Comparison of ENCODE assay signal across 19 cellular contexts in the genomic region with DNA sequence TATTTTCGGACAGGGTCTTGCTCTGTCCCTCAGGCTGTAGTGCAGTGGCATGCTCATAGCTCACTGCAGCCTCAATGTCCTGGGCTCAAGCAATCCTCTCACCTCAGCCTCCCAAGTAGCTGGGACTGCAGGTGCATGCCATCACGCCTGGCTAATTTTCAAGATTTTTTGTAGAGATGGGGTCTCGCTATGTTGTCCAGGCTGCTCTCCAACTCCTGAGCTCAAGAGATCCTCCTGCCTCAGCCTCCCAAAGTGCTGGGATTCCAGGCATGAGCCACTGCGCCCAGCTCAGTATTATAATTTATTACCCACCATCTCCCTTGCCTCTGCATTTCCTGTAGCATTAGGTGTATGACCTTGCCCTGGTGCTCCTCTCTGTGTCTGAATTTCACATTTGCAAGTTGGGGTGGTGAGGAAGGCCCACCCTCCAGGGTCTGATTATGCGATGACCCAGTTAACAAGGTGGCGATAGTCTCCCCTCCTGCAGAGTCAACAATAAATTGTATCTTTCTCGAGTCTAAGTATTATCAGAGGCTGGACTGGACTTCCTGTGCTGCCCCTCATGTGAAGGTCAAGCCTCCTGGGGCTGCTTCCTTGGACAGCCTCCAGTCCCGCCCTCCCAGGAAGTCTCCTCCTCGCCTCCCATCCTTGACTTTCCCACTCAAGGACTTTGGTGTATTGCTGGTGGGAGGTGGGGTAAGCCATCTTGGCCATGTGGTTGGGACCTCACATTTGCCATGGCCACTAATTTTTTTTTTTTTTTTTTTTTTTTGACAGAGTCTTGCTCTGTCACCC. TPM values are rescaled to one million over a fixed set of nuclear protein-coding genes. Genes with fewer than 3 reads are reported as not detected.
DNase-seq lines count a peak whose midpoint lies in the region; ATAC-seq and TF ChIP-seq lines count a peak whose summit lies in the region.
"Had no signal": no experiment of that assay in that cellular context is flagged by ENCODE, and none has a peak within 500 bp of the region (broad histone marks: within the 10 kb centered on the region; RNA-seq: fewer than 3 reads in every experiment).

No MANE protein-coding gene starts in this region.

- H3K4me2 ChIP-seq in Loucy (ENCODE audit: low read depth, low read length, poor library complexity, severe bottlenecking): no peak overlapping the region

- peaks cover 22% of the 10 kb centered on the region for H3K4me1 Mint-ChIP-seq in activated T-cell treated with anti-CD3 and anti-CD28 coated beads, Interleukin-2, amount 50 U/mL, for 72 hours (ENCODE audit: low read depth)
- H3K4me1 Mint-ChIP-seq in activated T-cell treated with anti-CD3 and anti-CD28 coated beads, Interleukin-2, amount 50 U/mL, for 24 hours (ENCODE audit: low read depth): peaks cover 16% of the 10 kb centered on the region
- peaks cover 9% of the 10 kb centered on the region for H3K4me1 Mint-ChIP-seq in nephron progenitor cell

- TF ChIP-seq CTCF in Loucy (conservative IDR thresholded peaks at IDR 0.05; ENCODE audit: low read length) (no peak), nephron progenitor cell (IDR thresholded peaks at IDR 0.05) (no peak)

- DNase-seq in activated T-cell treated with anti-CD3 and anti-CD28 coated beads, Interleukin-2, amount 50 U/mL, for 72 hours: no peak
- DNase-seq in activated T-cell treated with anti-CD3 and anti-CD28 coated beads, Interleukin-2, amount 50 U/mL, for 24 hours: no peak
- DNase-seq in nephron progenitor cell: no peak
- DNase-seq in activated CD8-positive, alpha-beta memory T cell treated with anti-CD3 and anti-CD28 coated beads for 24 hours: no peak
- no peak for DNase-seq in stimulated activated CD4-positive, alpha-beta T cell treated with anti-CD3 and anti-CD28 coated beads, Interleukin-1b, Interleukin-23, amount 100 ng/mL, for 48 hours
- DNase-seq: activated CD4-positive, alpha-beta T cell treated with anti-CD3 and anti-CD28 coated beads for 48 hours; activated T-cell treated with anti-CD3 and anti-CD28 coated beads, Interleukin-2, amount 50 U/mL, for 4 hours; midbrain; NCI-H1048; pancreas; upper lobe of right lung had no signal

- H3K4me1 ChIP-seq in Loucy (ENCODE audit: insufficient read depth, low read length, poor library complexity, severe bottlenecking): peaks cover 9% of the 10 kb centered on the region

- H3K9ac ChIP-seq in Loucy (ENCODE audit: low read depth, low read length, poor library complexity, severe bottlenecking): no peak overlapping the region

- no peak overlapping the region for H3K27ac Mint-ChIP-seq in activated T-cell treated with anti-CD3 and anti-CD28 coated beads, Interleukin-2, amount 50 U/mL, for 72 hours
- H3K27ac Mint-ChIP-seq in activated T-cell treated with anti-CD3 and anti-CD28 coated beads, Interleukin-2, amount 50 U/mL, for 24 hours: no peak overlapping the region
- H3K27ac Mint-ChIP-seq in nephron progenitor cell: no peak overlapping the region

- H3K9me3 ChIP-seq in Loucy (ENCODE audit: insufficient read depth, low read depth, low read length): no peaks in the 10 kb centered on the region
- H3K9me3 ChIP-seq: HAP-1, pancreas, upper lobe of right lung had no signal

- no peak overlapping the region for H3K4me3 ChIP-seq in Loucy (ENCODE audit: low read length, poor library complexity, severe bottlenecking)
- H3K4me3 ChIP-seq: GM12878, HAP-1, upper lobe of right lung had no signal

- peak overlapping the region; percentile 27; the same call in 1 of the 2 replicates for H2AFZ ChIP-seq in Loucy (ENCODE audit: low read length)

- ATAC-seq in activated T-cell treated with anti-CD3 and anti-CD28 coated beads, Interleukin-2, amount 50 U/mL, for 72 hours (replicated peaks in 1 of 2): no peak
- ATAC-seq in HG03025 (IDR thresholded peaks at IDR 0.05; ENCODE audit: low FRiP score, unreplicated experiment): no peak
- ATAC-seq: pancreas, upper lobe of right lung had no signal

- H3K27ac ChIP-seq in angular gyrus (ENCODE audit: low read depth, low read length): peak overlapping the region; percentile 35
- H3K27ac ChIP-seq: pancreas, RWPE1, upper lobe of right lung had no signal

- H3K4me3 Mint-ChIP-seq in activated T-cell treated with anti-CD3 and anti-CD28 coated beads, Interleukin-2, amount 50 U/mL, for 72 hours: peak overlapping the region; percentile 40 to 93
- no peak overlapping the region for H3K4me3 Mint-ChIP-seq in activated T-cell treated with anti-CD3 and anti-CD28 coated beads, Interleukin-2, amount 50 U/mL, for 24 hours
- peak overlapping the region; percentile 49 for H3K4me3 Mint-ChIP-seq in nephron progenitor cell

- no peaks in the 10 kb centered on the region for H3K36me3 ChIP-seq in Loucy (ENCODE audit: insufficient read depth, low read length)
- H3K36me3 ChIP-seq: pancreas, upper lobe of right lung had no signal

- no peaks in the 10 kb centered on the region for H3K27me3 ChIP-seq in Loucy (ENCODE audit: insufficient read depth, low read length, poor library complexity, severe bottlenecking)
- H3K27me3 ChIP-seq: pancreas had no signal

- no peaks in the 10 kb centered on the region for H3K79me2 ChIP-seq in Loucy (ENCODE audit: insufficient read depth, low read length)

- H3K27me3 Mint-ChIP-seq in activated T-cell treated with anti-CD3 and anti-CD28 coated beads, Interleukin-2, amount 50 U/mL, for 72 hours (ENCODE audit: low read depth): peaks cover 14% of the 10 kb centered on the region
- peaks cover 15% of the 10 kb centered on the region for H3K27me3 Mint-ChIP-seq in activated T-cell treated with anti-CD3 and anti-CD28 coated beads, Interleukin-2, amount 50 U/mL, for 24 hours
- peaks cover 65% of the 10 kb centered on the region for H3K27me3 Mint-ChIP-seq in nephron progenitor cell (ENCODE audit: low read depth, poor library complexity)

- no peaks in the 10 kb centered on the region for H4K20me1 ChIP-seq in Loucy (ENCODE audit: insufficient read depth, low read length, poor library complexity, severe bottlenecking)

- no peaks in the 10 kb centered on the region for H3K36me3 Mint-ChIP-seq in activated T-cell treated with anti-CD3 and anti-CD28 coated beads, Interleukin-2, amount 50 U/mL, for 72 hours (ENCODE audit: insufficient read depth in 2 of 2)
- H3K36me3 Mint-ChIP-seq in activated T-cell treated with anti-CD3 and anti-CD28 coated beads, Interleukin-2, amount 50 U/mL, for 24 hours (ENCODE audit: low read depth): no peaks in the 10 kb centered on the region
- no peaks in the 10 kb centered on the region for H3K36me3 Mint-ChIP-seq in nephron progenitor cell (ENCODE audit: low read depth)

- no peaks in the 10 kb centered on the region for H3K9me2 ChIP-seq in Loucy (replicated peaks; ENCODE audit: low read depth, low read length)

- no peaks in the 10 kb centered on the region for H3K9me3 Mint-ChIP-seq in activated T-cell treated with anti-CD3 and anti-CD28 coated beads, Interleukin-2, amount 50 U/mL, for 72 hours
- H3K9me3 Mint-ChIP-seq in activated T-cell treated with anti-CD3 and anti-CD28 coated beads, Interleukin-2, amount 50 U/mL, for 24 hours: no peaks in the 10 kb centered on the region
- no peaks in the 10 kb centered on the region for H3K9me3 Mint-ChIP-seq in nephron progenitor cell
- H3K9me3 Mint-ChIP-seq: activated T-cell treated with anti-CD3 and anti-CD28 coated beads, Interleukin-2, amount 50 U/mL, for 4 hours had no signal

- H3F3A ChIP-seq in Loucy (ENCODE audit: low read depth): no peaks in the 10 kb centered on the region

RNA-seq across cellular contexts. Expression of a gene that starts 1.5 kb away (rescaled TPM):
- 10 to 100 TPM in 1 of 2 donors, 1 to 10 TPM in 1; 8.7 to 11.9 TPM for total RNA-seq in activated T-cell treated with anti-CD3 and anti-CD28 coated beads, Interleukin-2, amount 50 U/mL, for 72 hours
- total RNA-seq: skeletal muscle tissue had no signal

RNA-seq across cellular contexts. Expression of a gene that starts 22.0 kb away (rescaled TPM):
- 100 to 1,000 TPM in 1 of 2 donors, 10 to 100 TPM in 1; 92.1 to 105 TPM for total RNA-seq in activated T-cell treated with anti-CD3 and anti-CD28 coated beads, Interleukin-2, amount 50 U/mL, for 72 hours
- total RNA-seq: skeletal muscle tissue had no signal

RNA-seq across cellular contexts. Expression of a gene that starts 27.2 kb away (rescaled TPM):
- total RNA-seq in activated T-cell treated with anti-CD3 and anti-CD28 coated beads, Interleukin-2, amount 50 U/mL, for 72 hours: 1 to 10 TPM; 3.4 to 6.3 TPM

RNA-seq across cellular contexts. Expression of a gene that starts 39.5 kb away (rescaled TPM):
- 1 to 10 TPM; 3.9 to 5.0 TPM for total RNA-seq in activated T-cell treated with anti-CD3 and anti-CD28 coated beads, Interleukin-2, amount 50 U/mL, for 72 hours
- total RNA-seq: skeletal muscle tissue; T-helper 1 cell treated with Interleukin-12 subunit alpha and Interleukin-12 subunit beta and Interleukin-4 antibody, amounts not matched to agents 30 ng/mL and 1 ng/mL, for 36 hours had no signal

RNA-seq across cellular contexts. Expression of a gene that starts 44.0 kb away (rescaled TPM):
- total RNA-seq in activated T-cell treated with anti-CD3 and anti-CD28 coated beads, Interleukin-2, amount 50 U/mL, for 72 hours: 10 to 100 TPM; 24.6 to 26.3 TPM
